Comparison of ENCODE assay signal across 1 cellular context in the genomic region with DNA sequence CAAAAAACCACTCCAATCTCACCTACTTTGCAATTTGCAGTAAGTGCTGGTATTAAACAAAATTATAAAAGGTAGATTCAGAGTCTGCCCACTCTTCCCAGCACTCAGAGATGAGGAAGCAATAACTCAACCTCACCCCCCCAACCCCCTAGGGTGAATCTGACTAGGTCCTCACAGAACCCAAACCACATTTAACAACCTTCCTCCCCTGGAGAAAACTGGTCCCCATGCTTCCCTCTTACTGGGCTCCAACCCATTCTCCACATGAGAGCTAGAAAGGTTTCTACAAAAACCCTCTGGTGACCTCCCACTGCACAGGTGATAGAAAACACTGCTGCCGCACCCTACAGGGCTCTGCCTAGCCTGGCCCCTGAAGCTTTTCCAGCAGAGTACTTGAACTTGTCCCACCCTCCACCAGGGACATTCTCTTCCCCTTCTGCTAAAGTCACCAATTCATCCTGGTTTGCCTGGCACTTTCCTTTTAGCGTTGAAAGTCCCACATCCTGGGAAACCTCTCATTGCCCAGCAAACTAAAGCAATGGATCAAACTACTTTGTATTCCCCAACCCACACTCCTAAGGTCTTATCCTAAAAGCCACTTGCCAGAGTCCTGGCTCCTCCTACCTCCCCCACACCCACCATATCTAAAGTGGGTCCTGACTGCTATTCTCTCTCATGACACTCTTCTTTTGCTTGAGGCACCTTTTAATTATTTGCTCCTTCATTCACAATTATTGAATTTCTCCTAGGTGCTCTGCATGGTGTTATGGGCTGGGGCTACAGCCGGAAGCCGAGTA.
TF ChIP-seq lines count a peak whose summit lies in the region.

No MANE protein-coding gene starts in this region.

TF ChIP-seq in GM23338, 12 proteins besides CTCF, POLR2A, EP300 and RAD21:
- no peak for TF ChIP-seq CREB1 (CRISPR knock-in tag; IDR thresholded peaks at IDR 0.05; ENCODE audit: low read depth)
- TF ChIP-seq, protein P1, sequence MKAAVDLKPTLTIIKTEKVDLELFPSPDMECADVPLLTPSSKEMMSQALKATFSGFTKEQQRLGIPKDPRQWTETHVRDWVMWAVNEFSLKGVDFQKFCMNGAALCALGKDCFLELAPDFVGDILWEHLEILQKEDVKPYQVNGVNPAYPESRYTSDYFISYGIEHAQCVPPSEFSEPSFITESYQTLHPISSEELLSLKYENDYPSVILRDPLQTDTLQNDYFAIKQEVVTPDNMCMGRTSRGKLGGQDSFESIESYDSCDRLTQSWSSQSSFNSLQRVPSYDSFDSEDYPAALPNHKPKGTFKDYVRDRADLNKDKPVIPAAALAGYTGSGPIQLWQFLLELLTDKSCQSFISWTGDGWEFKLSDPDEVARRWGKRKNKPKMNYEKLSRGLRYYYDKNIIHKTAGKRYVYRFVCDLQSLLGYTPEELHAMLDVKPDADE (IDR thresholded peaks at IDR 0.05): no peak
